Comparison of ENCODE assay signal across 6 cellular contexts in the genomic region with DNA sequence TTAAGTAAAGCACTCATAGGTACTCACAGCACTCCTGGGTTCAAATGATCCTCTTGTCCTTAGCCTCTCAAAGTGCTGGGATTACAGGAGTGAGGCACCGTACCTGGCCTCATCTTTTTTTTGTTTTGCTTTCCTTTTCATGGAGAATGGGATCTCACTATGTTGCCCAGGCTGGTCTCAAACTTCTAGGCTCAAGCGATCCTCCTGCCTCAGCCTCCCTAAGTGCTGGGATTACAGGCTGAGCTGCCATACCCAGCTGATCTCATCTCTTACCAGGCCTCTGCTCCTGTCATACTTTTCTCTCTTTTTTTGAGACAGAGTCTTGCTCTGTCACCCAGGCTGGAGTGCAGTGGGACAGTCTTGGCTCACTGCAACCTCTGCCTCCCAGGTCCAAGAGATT. TPM values are rescaled to one million over a fixed set of nuclear protein-coding genes. Genes with fewer than 3 reads are reported as not detected.
"Had no signal": no experiment of that assay in that cellular context is flagged by ENCODE, and none has a peak within 500 bp of the region (broad histone marks: within the 10 kb centered on the region; RNA-seq: fewer than 3 reads in every experiment).

No MANE protein-coding gene starts in this region.

RNA-seq across cellular contexts. Expression of gene CDCA8, which starts 4.6 kb away (rescaled TPM):
- total RNA-seq: body of pancreas had no signal

RNA-seq across cellular contexts. Expression of gene RSPO1, which starts 53.1 kb away (rescaled TPM):
- total RNA-seq: ascending aorta, bronchial epithelial cell, chondrocyte, Right ventricle myocardium superior, SJCRH30 had no signal
